In genomic region chr3:60600848-60601247, GRCh38 we compare ENCODE assay signal across 24 cellular contexts.
"Had no signal": no experiment of that assay in that cellular context is flagged by ENCODE, and none has a peak within 500 bp of the region (broad histone marks: within the 10 kb centered on the region; RNA-seq: fewer than 3 reads in every experiment).

No MANE protein-coding gene starts in this region.

- H3K36me3 Mint-ChIP-seq: naive thymus-derived CD8-positive, alpha-beta T cell; stimulated activated memory B cell treated with anti-CD40 and anti-IgM and Interleukin-4, amounts not matched to agents 10 μg/mL and 1 μg/mL and 100 μg/mL, for 72 hours; type B pancreatic cell had no signal

- H3K9me3 Mint-ChIP-seq: naive thymus-derived CD8-positive, alpha-beta T cell; nephron; neural crest cell; stimulated activated memory B cell treated with anti-CD40 and anti-IgM and Interleukin-4, amounts not matched to agents 10 μg/mL and 1 μg/mL and 100 μg/mL, for 72 hours; stimulated activated naive CD8-positive, alpha-beta T cell treated with anti-CD3 and anti-CD28 coated beads, Interleukin-15, amount 100 ng/mL, for 72 hours; type B pancreatic cell had no signal

- H3K4me1 ChIP-seq: lower lobe of right lung, uterus had no signal

- DNase-seq: islet precursor cell; left cardiac atrium; left lung; lower lobe of right lung; mammary epithelial cell; mesenchymal stem cell; naive thymus-derived CD8-positive, alpha-beta T cell; ovary; retina; right cardiac atrium; sigmoid colon; small intestine; spleen; stimulated activated CD4-positive, alpha-beta T cell treated with anti-CD3 and anti-CD28 coated beads, Interleukin-4, amount 100 ng/mL, for 24 hours; stimulated activated naive CD4-positive, alpha-beta T cell treated with Interleukin-2 at 50 U/mL for 16 hours; stimulated activated naive CD8-positive, alpha-beta T cell treated with anti-CD3 and anti-CD28 coated beads, Interleukin-15, amount 100 ng/mL, for 72 hours; uterus had no signal

- H3K9me3 ChIP-seq: left lung, lower lobe of right lung, ovary, sigmoid colon, spleen, tibial nerve, uterus had no signal

- ATAC-seq: left cardiac atrium; left lung; lower lobe of right lung; naive thymus-derived CD8-positive, alpha-beta T cell; right cardiac atrium; stimulated activated memory B cell treated with anti-CD40 and anti-IgM and Interleukin-4, amounts not matched to agents 10 μg/mL and 1 μg/mL and 100 μg/mL, for 72 hours had no signal

- H3K36me3 ChIP-seq: left lung, lower lobe of right lung, ovary, sigmoid colon, spleen, tibial nerve, uterus had no signal

- H3K4me1 Mint-ChIP-seq: neural crest cell had no signal

- H3K4me3 Mint-ChIP-seq: naive thymus-derived CD8-positive, alpha-beta T cell; nephron; neural crest cell; stimulated activated memory B cell treated with anti-CD40 and anti-IgM and Interleukin-4, amounts not matched to agents 10 μg/mL and 1 μg/mL and 100 μg/mL, for 72 hours; stimulated activated naive CD8-positive, alpha-beta T cell treated with anti-CD3 and anti-CD28 coated beads, Interleukin-15, amount 100 ng/mL, for 72 hours; type B pancreatic cell had no signal

- H2AFZ ChIP-seq: hepatocyte had no signal

- H3K4me2 ChIP-seq: hepatocyte had no signal

- H3K79me2 ChIP-seq: hepatocyte had no signal

- H3K27ac ChIP-seq: hepatocyte, left lung, lower lobe of right lung, ovary, sigmoid colon, spleen, tibial nerve, uterus had no signal

- H3K4me3 ChIP-seq: hepatocyte, left lung, lower lobe of right lung, ovary, sigmoid colon, spleen, tibial nerve, uterus had no signal

- H3K27ac Mint-ChIP-seq: nephron; progenitor cell of endocrine pancreas; stimulated activated memory B cell treated with anti-CD40 and anti-IgM and Interleukin-4, amounts not matched to agents 10 μg/mL and 1 μg/mL and 100 μg/mL, for 72 hours; type B pancreatic cell had no signal

- H3K27me3 Mint-ChIP-seq: stimulated activated memory B cell treated with anti-CD40 and anti-IgM and Interleukin-4, amounts not matched to agents 10 μg/mL and 1 μg/mL and 100 μg/mL, for 72 hours had no signal

- H3K27me3 ChIP-seq: hepatocyte, left lung, ovary, sigmoid colon, spleen, tibial nerve, uterus had no signal
